In the genomic region with DNA sequence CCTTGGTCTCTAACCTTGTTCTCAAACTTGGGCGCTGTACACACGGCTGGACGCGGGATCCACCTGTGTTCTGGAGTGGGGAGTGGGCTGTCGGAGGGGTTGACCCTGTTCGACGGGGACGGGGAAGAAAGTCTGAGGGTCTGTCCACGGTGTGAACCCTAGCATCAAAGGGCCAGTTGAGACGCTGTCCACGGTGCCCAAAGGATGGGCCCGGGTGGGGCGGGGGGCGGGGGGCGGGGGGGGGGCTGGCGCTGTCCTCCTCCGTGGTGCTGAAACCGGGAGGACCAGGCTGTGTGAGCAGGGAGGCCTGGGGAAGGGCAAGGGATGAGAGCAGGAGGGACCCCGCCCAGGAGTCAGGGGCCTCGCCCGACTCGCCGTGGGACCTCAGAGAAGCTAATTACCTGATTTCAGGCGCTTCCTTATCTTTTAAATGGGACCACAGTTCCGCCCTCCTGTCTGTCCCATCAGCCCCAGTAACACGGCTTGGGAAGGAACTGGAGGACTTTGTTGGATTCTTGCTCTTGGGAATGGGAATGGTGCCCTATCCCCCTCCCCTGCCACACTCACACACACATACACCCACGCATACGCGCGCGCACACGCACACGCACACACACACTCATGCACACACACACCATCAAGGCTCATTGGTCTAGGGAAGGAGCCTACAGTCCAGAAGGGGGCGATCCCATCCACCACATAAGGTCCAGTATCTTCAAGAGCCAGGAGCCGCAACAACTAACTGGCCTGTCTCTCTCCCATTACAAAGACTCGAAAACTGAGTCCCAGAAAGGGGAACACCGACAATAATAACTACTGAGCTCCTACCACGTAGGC, we compare ENCODE assay signal across 8 cellular contexts. TPM values are rescaled to one million over a fixed set of nuclear protein-coding genes. Genes with fewer than 3 reads are reported as not detected.
DNase-seq lines count a peak whose midpoint lies in the region; ATAC-seq and TF ChIP-seq lines count a peak whose summit lies in the region.

No MANE protein-coding gene starts in this region.

- H3F3A ChIP-seq in GM23338 (replicated peaks; ENCODE audit: low read depth) = no peaks in the 10 kb centered on the region

- no peaks in the 10 kb centered on the region for H3K79me2 ChIP-seq in GM23338 (replicated peaks; ENCODE audit: insufficient read depth)

- H3K27ac Mint-ChIP-seq in CD8-positive, alpha-beta memory T cell = peak overlapping the region in 1 of 8 donors; percentile 1
- H3K27ac Mint-ChIP-seq in GM23338 = no peak overlapping the region
- peak overlapping the region; percentile 77 for H3K27ac Mint-ChIP-seq in type B pancreatic cell

- peak overlapping the region; percentile 80 for H3K4me2 ChIP-seq in GM23338

- DNase-seq in CD8-positive, alpha-beta memory T cell = no peak
- DNase-seq in GM23338 (ENCODE audit: low spot score) (peak; percentile 82), NCI-H526 treated with DMSO at 0.1 percent for 48 hours (lab: John Stamatoyannopoulos, UW) (peak; percentile 47), cerebellum (ENCODE audit: low spot score) (peak; percentile 44), left colon (peak in 1 of 2 donors; percentile 39), type B pancreatic cell (ENCODE audit: extremely low spot score, unreplicated experiment) (no peak), NK-92 (lab: John Stamatoyannopoulos, UW; ENCODE audit: unreplicated experiment) (no peak), omental fat pad (ENCODE audit: low spot score) (no peak)

- peaks cover 5 to 14% (median 11%) of the 10 kb centered on the region in 3 donors for H3K4me1 Mint-ChIP-seq in CD8-positive, alpha-beta memory T cell
- H3K4me1 Mint-ChIP-seq in GM23338 (peaks cover 41% of the 10 kb centered on the region), type B pancreatic cell (ENCODE audit: unreplicated experiment) (peaks cover 21% of the 10 kb centered on the region)

- POLR2A ChIA-PET in CD8-positive, alpha-beta memory T cell (lab: Charles Lee) = no interaction called here

- H4K20me1 ChIP-seq in GM23338 (replicated peaks; ENCODE audit: insufficient read depth) = no peaks in the 10 kb centered on the region; the same call in 1 of the 2 replicates

- ATAC-seq in GM23338 = peak; percentile 62
- peak; percentile 79 for ATAC-seq in left colon
- ATAC-seq in omental fat pad (ENCODE audit: low FRiP score) = no peak

- intact Hi-C loops in left colon (cut with DNase I, micrococcal nuclease) = no loop called here

- H3K27ac ChIP-seq in CD8-positive, alpha-beta memory T cell (ENCODE audit: low read depth, low read length) = no peak overlapping the region
- H3K27ac ChIP-seq in GM23338 (ENCODE audit: low read depth) = no peak overlapping the region

- H3K9me3 Mint-ChIP-seq in CD8-positive, alpha-beta memory T cell = peaks cover 0 to 5% (median 0%) of the 10 kb centered on the region in 5 donors
- H3K9me3 Mint-ChIP-seq in GM23338 (no peaks in the 10 kb centered on the region; the same call in 2 of the 3 replicates), type B pancreatic cell (no peaks in the 10 kb centered on the region)

- no peaks in the 10 kb centered on the region for H3K9me3 ChIP-seq in CD8-positive, alpha-beta memory T cell (ENCODE audit: low read length)

- TF ChIP-seq CTCF in GM23338 (conservative IDR thresholded peaks at IDR 0.05; ENCODE audit: low read depth in 2 of 2) (peak; percentile 69 to 89), type B pancreatic cell (conservative IDR thresholded peaks at IDR 0.05) (peak; percentile 68), omental fat pad (IDR thresholded peaks at IDR 0.05) (no peak)

- no peak overlapping the region for H2AFZ ChIP-seq in GM23338

- peaks cover 22% of the 10 kb centered on the region for H3K27me3 ChIP-seq in CD8-positive, alpha-beta memory T cell (ENCODE audit: insufficient read depth, low read length, poor library complexity, severe bottlenecking)
- peaks cover 14% of the 10 kb centered on the region for H3K27me3 ChIP-seq in GM23338 (ENCODE audit: insufficient read depth)

- no peaks in the 10 kb centered on the region for H3K36me3 Mint-ChIP-seq in CD8-positive, alpha-beta memory T cell
- no peaks in the 10 kb centered on the region for H3K36me3 Mint-ChIP-seq in GM23338 (ENCODE audit: low read depth)
- H3K36me3 Mint-ChIP-seq in type B pancreatic cell = no peaks in the 10 kb centered on the region

- no peaks in the 10 kb centered on the region for H3K36me3 ChIP-seq in CD8-positive, alpha-beta memory T cell (ENCODE audit: insufficient read depth, low read length)
- H3K36me3 ChIP-seq in GM23338 (ENCODE audit: insufficient read depth) = no peaks in the 10 kb centered on the region

- H3K27me3 Mint-ChIP-seq in CD8-positive, alpha-beta memory T cell = peaks cover 38 to 59% of the 10 kb centered on the region in 2 donors
- peaks cover 27% of the 10 kb centered on the region for H3K27me3 Mint-ChIP-seq in GM23338 (ENCODE audit: insufficient read depth, low read depth, poor library complexity)
- H3K27me3 Mint-ChIP-seq in type B pancreatic cell = peaks cover 60% of the 10 kb centered on the region

- no peaks in the 10 kb centered on the region for H3K9me2 ChIP-seq in GM23338 (ENCODE audit: insufficient read depth)

- no peaks in the 10 kb centered on the region for H3K4me1 ChIP-seq in CD8-positive, alpha-beta memory T cell (ENCODE audit: insufficient read depth, low read length)
- peaks cover 3% of the 10 kb centered on the region; the same call in 1 of the 2 replicates for H3K4me1 ChIP-seq in GM23338 (ENCODE audit: insufficient read depth)

- CTCF ChIA-PET in CD8-positive, alpha-beta memory T cell (lab: Charles Lee) = interaction anchor here (1.3 kb wide), 1 partner anchor 9 kb away, joined by 3 read pairs; no protein-coding TSS in a partner anchor

- no peak overlapping the region for H3K4me3 ChIP-seq in CD8-positive, alpha-beta memory T cell (ENCODE audit: low read length)
- H3K4me3 ChIP-seq in GM23338 = peak overlapping the region; percentile 66

- H3K4me3 Mint-ChIP-seq in CD8-positive, alpha-beta memory T cell = peak overlapping the region in 5 of 7 donors; percentile 28 to 65 (median 56)
- H3K4me3 Mint-ChIP-seq in GM23338 = peak overlapping the region; percentile 76
- H3K4me3 Mint-ChIP-seq in type B pancreatic cell = peak overlapping the region; percentile 89

TF ChIP-seq in GM23338, 12 proteins besides CTCF, POLR2A, EP300 and RAD21:
- TF ChIP-seq, protein P1, sequence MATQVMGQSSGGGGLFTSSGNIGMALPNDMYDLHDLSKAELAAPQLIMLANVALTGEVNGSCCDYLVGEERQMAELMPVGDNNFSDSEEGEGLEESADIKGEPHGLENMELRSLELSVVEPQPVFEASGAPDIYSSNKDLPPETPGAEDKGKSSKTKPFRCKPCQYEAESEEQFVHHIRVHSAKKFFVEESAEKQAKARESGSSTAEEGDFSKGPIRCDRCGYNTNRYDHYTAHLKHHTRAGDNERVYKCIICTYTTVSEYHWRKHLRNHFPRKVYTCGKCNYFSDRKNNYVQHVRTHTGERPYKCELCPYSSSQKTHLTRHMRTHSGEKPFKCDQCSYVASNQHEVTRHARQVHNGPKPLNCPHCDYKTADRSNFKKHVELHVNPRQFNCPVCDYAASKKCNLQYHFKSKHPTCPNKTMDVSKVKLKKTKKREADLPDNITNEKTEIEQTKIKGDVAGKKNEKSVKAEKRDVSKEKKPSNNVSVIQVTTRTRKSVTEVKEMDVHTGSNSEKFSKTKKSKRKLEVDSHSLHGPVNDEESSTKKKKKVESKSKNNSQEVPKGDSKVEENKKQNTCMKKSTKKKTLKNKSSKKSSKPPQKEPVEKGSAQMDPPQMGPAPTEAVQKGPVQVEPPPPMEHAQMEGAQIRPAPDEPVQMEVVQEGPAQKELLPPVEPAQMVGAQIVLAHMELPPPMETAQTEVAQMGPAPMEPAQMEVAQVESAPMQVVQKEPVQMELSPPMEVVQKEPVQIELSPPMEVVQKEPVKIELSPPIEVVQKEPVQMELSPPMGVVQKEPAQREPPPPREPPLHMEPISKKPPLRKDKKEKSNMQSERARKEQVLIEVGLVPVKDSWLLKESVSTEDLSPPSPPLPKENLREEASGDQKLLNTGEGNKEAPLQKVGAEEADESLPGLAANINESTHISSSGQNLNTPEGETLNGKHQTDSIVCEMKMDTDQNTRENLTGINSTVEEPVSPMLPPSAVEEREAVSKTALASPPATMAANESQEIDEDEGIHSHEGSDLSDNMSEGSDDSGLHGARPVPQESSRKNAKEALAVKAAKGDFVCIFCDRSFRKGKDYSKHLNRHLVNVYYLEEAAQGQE (IDR thresholded peaks at IDR 0.05; ENCODE audit: unreplicated experiment) = peak; percentile 61
- TF ChIP-seq ZNF114 (CRISPR knock-in tag; IDR thresholded peaks at IDR 0.05) = no peak

RNA-seq across cellular contexts. Expression of a gene that starts 1.0 kb away (rescaled TPM):
- not detected for total RNA-seq in CD8-positive, alpha-beta memory T cell
- polyA plus RNA-seq in CD8-positive, alpha-beta memory T cell = not detected
- 0.43 and 1.9 TPM in 2 replicates for total RNA-seq in GM23338 (2014; rRNA removed; shearing (Covaris generic))
- polyA plus RNA-seq in GM23338 (2016; fragmentation: Nextera tagmentation; extraction: Ambion mirVana) = 0.54 and 0.60 TPM in 2 replicates
- total RNA-seq in cerebellum (52.6 TPM), left colon (1 to 10 TPM; 1.1 TPM), type B pancreatic cell (ENCODE audit: low replicate concordance) (11.4 and 11.6 TPM in 2 replicates), omental fat pad (under 1 TPM; 0.37 to 0.94 (median 0.62) TPM)

Comparison
In these comparisons a context has a peak if more than half of its experiments do, and no peak if none do; other contexts are left out.
1. DNase-seq: peak in GM23338 (single experiment), NCI-H526 treated with DMSO at 0.1 percent for 48 hours (single experiment) and cerebellum (single experiment); none in CD8-positive, alpha-beta memory T cell (0 of 5), type B pancreatic cell (single experiment), NK-92 (single experiment) and omental fat pad (single experiment).
2. CTCF ChIP-seq: peak in GM23338 (2 of 2) and type B pancreatic cell (single experiment); none in omental fat pad (0 of 3).
3. Peak in every context shown above with its lines, with median percentiles within 50 percentile points of each other: H3K4me3 Mint-ChIP-seq.